In the genomic region with DNA sequence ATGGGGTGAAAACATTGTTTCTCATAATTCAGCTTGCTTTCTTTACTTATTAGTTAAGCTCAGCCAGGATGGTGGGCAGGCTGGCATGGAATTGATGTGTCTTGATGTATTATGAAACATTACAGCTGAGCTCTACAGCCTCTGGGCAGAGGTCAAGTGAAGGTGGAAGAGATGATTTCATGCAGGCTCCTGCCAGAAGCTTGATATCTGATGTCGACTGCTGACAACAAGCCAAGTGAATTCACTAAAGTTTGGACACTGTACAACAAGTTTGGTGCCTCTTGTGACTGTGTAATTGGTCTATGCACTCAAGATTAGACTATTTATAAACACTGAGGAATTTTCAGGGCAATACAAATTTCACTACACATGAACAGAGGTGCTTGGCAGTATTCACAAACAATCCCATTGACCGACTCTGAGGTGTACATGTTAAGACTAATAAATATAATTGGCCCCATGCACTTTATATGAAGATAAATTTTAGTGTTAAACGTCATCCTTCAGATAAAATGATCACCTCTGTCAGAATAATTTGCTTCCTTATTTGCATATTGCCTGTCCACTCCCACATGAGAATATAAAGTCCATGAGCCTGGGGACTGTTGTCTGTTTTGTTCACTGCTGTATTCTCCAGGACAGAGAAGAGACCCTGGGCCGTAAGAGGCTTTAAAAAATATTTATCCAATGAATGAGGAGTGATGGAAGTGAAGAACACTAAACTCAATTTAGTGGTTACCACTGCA, we compare ENCODE assay signal across 20 cellular contexts.
DNase-seq lines count a peak whose midpoint lies in the region; ATAC-seq and TF ChIP-seq lines count a peak whose summit lies in the region.
"Had no signal": no experiment of that assay in that cellular context is flagged by ENCODE, and none has a peak within 500 bp of the region (broad histone marks: within the 10 kb centered on the region; RNA-seq: fewer than 3 reads in every experiment).

No MANE protein-coding gene starts in this region.

- intact Hi-C loops in Right ventricle myocardium superior (cut with DNase I) (no loop called here), left ventricle myocardium superior (cut with micrococcal nuclease) (no loop called here), thyroid gland (cut with DNase I) (no loop called here), sigmoid colon (cut with DNase I) (no loop called here)

- TF ChIP-seq EP300 in sigmoid colon (IDR thresholded peaks at IDR 0.05): no peak
- TF ChIP-seq EP300 in tibial nerve (IDR thresholded peaks at IDR 0.05): no peak

- no peaks in the 10 kb centered on the region for H3K27me3 ChIP-seq in right atrium auricular region
- H3K27me3 ChIP-seq in brain microvascular endothelial cell (replicated peaks): no peaks in the 10 kb centered on the region
- no peaks in the 10 kb centered on the region for H3K27me3 ChIP-seq in thyroid gland
- H3K27me3 ChIP-seq in sigmoid colon: no peaks in the 10 kb centered on the region
- H3K27me3 ChIP-seq in tibial nerve: no peaks in the 10 kb centered on the region
- H3K27me3 ChIP-seq: gastroesophageal sphincter, upper lobe of right lung had no signal

- no peak for TF ChIP-seq POLR2A in thyroid gland (IDR thresholded peaks at IDR 0.05)
- no peak for TF ChIP-seq POLR2A in sigmoid colon (IDR thresholded peaks at IDR 0.05)
- TF ChIP-seq POLR2A in tibial nerve (IDR thresholded peaks at IDR 0.05): no peak

- WGBS in thyroid gland, 2 donors: 39% methylated on average over 4 of the region's 4 CpGs
- 32 to 60% methylated on average over 4 of the region's 4 CpGs for WGBS in sigmoid colon, 2 donors
- 53 to 55% methylated on average over 4 of the region's 4 CpGs for WGBS in tibial nerve, 2 donors

- H3K9me3 ChIP-seq in right atrium auricular region (no peaks in the 10 kb centered on the region), thyroid gland (no peaks in the 10 kb centered on the region), sigmoid colon (no peaks in the 10 kb centered on the region), tibial nerve (no peaks in the 10 kb centered on the region)
- H3K9me3 ChIP-seq: gastroesophageal sphincter, lower lobe of right lung, upper lobe of right lung had no signal

- TF ChIP-seq CTCF in right atrium auricular region (IDR thresholded peaks at IDR 0.05) (no peak), brain microvascular endothelial cell (IDR thresholded peaks at IDR 0.05; ENCODE audit: low read depth, low read length, missing control alignments) (no peak), thyroid gland (IDR thresholded peaks at IDR 0.05) (no peak), sigmoid colon (IDR thresholded peaks at IDR 0.05) (no peak), tibial nerve (IDR thresholded peaks at IDR 0.05) (no peak)

- ATAC-seq in Right ventricle myocardium superior (ENCODE audit: poor library complexity): peak; percentile 97
- peak; percentile 98 for ATAC-seq in left ventricle myocardium superior
- ATAC-seq: gastroesophageal sphincter; lower lobe of right lung; naive thymus-derived CD4-positive, alpha-beta T cell; upper lobe of right lung had no signal

- in situ Hi-C loops in brain microvascular endothelial cell (cut with HindIII; ENCODE audit: low pct_ligation_motif_present, low sequenced_read_pairs): no loop called here

- H3K36me3 ChIP-seq in right atrium auricular region (no peaks in the 10 kb centered on the region), brain microvascular endothelial cell (replicated peaks) (no peaks in the 10 kb centered on the region), thyroid gland (no peaks in the 10 kb centered on the region), sigmoid colon (no peaks in the 10 kb centered on the region), tibial nerve (no peaks in the 10 kb centered on the region)
- H3K36me3 ChIP-seq: gastroesophageal sphincter, lower lobe of right lung, upper lobe of right lung had no signal

- H3K4me3 ChIP-seq in right atrium auricular region: no peak overlapping the region
- no peak overlapping the region for H3K4me3 ChIP-seq in brain microvascular endothelial cell (ENCODE audit: low read depth, low read length)
- H3K4me3 ChIP-seq in thyroid gland (replicated peaks in 1 of 3): no peak overlapping the region
- no peak overlapping the region for H3K4me3 ChIP-seq in sigmoid colon
- no peak overlapping the region for H3K4me3 ChIP-seq in tibial nerve
- H3K4me3 ChIP-seq: gastroesophageal sphincter, lower lobe of right lung, upper lobe of right lung had no signal

- H3K27ac ChIP-seq in right atrium auricular region: peak overlapping the region in 1 of 2 donors; percentile 70
- no peak overlapping the region for H3K27ac ChIP-seq in brain microvascular endothelial cell
- H3K27ac ChIP-seq in thyroid gland: peak overlapping the region; percentile 31 to 50 (median 47)
- H3K27ac ChIP-seq in sigmoid colon: no peak overlapping the region
- no peak overlapping the region for H3K27ac ChIP-seq in tibial nerve
- H3K27ac ChIP-seq: gastroesophageal sphincter, lower lobe of right lung, RWPE1, upper lobe of right lung had no signal

- peak; percentile 58 for DNase-seq in Right ventricle myocardium superior
- DNase-seq in right atrium auricular region (ENCODE audit: low spot score): no peak
- DNase-seq in brain microvascular endothelial cell: peak; percentile 4
- peak; percentile 43 for DNase-seq in left ventricle myocardium superior
- DNase-seq in thyroid gland: peak; percentile 63 to 73
- no peak for DNase-seq in NCI-H2227 (lab: John Stamatoyannopoulos, UW; ENCODE audit: unreplicated experiment)
- DNase-seq in sigmoid colon: no peak
- DNase-seq in tibial nerve (ENCODE audit: low spot score in 2 of 2): no peak
- DNase-seq: activated CD4-positive, alpha-beta memory T cell treated with anti-CD3 and anti-CD28 coated beads, Interleukin-2, amount 10 ng/mL, durations not matched to agents 7 days and 5 days; CD4-positive, alpha-beta memory T cell; DMS53; lower lobe of right lung; naive thymus-derived CD4-positive, alpha-beta T cell; NCI-H146; posterior cingulate gyrus; stimulated activated CD4-positive, alpha-beta T cell treated with anti-CD3 and anti-CD28 coated beads, Interleukin-15, amount 100 ng/mL, for 24 hours; stimulated activated naive CD4-positive, alpha-beta T cell; upper lobe of right lung had no signal

- H3K4me1 ChIP-seq in right atrium auricular region: peaks cover 0 to 11% of the 10 kb centered on the region in 2 donors
- peaks cover 15 to 18% of the 10 kb centered on the region in 2 donors for H3K4me1 ChIP-seq in thyroid gland
- H3K4me1 ChIP-seq in sigmoid colon: peaks cover 0 to 6% (median 2%) of the 10 kb centered on the region in 4 donors
- H3K4me1 ChIP-seq in tibial nerve: no peaks in the 10 kb centered on the region
- H3K4me1 ChIP-seq: gastroesophageal sphincter, lower lobe of right lung, upper lobe of right lung had no signal

Comparison
In these comparisons a context has a peak if more than half of its experiments do, and no peak if none do; other contexts are left out.
1. DNase-seq: peak in Right ventricle myocardium superior (single experiment), brain microvascular endothelial cell (single experiment), left ventricle myocardium superior (single experiment) and thyroid gland (2 of 2); none in right atrium auricular region (single experiment), NCI-H2227 (single experiment), sigmoid colon (single experiment) and tibial nerve (0 of 2).
2. H3K27ac ChIP-seq: peak in thyroid gland (3 of 3); none in brain microvascular endothelial cell (single experiment), sigmoid colon (0 of 4) and tibial nerve (0 of 4).